ENCODE assay signal across 7 cellular contexts in genomic region chr16:29222008-29222407, GRCh38.
DNase-seq lines count a peak whose midpoint lies in the region; ATAC-seq and TF ChIP-seq lines count a peak whose summit lies in the region.
"Not testable (repeated sequence)": the region's sequence is repeated elsewhere in the genome, so short reads cannot be mapped to it uniquely, and the experiment has no call there.

No MANE protein-coding gene starts in this region.

- POLR2A ChIA-PET in SK-N-SH (lab: Yijun Ruan, JAX); activated naive CD8-positive, alpha-beta T cell treated with anti-CD3 and anti-CD28 coated beads, Interleukin-2, amount 10 ng/mL, durations not matched to agents 7 days and 5 days (lab: Charles Lee): not testable (repeated sequence)

- H3K23ac ChIP-seq in mesenchymal stem cell (ENCODE audit: low read length in 2 of 2) = not testable (repeated sequence)

- not testable (repeated sequence) for DNase-seq in GM23248; SK-N-SH; activated naive CD8-positive, alpha-beta T cell treated with anti-CD3 and anti-CD28 coated beads, Interleukin-2, amount 10 ng/mL, durations not matched to agents 7 days and 5 days; chondrocyte (ENCODE audit: low spot score); mesenchymal stem cell
- DNase-seq in osteocyte (ENCODE audit: extremely low spot score, unreplicated experiment) = peak; percentile 66
- peak; percentile 45 for DNase-seq in type B pancreatic cell (ENCODE audit: extremely low spot score, unreplicated experiment)

- in situ Hi-C loops in GM23248 (cut with MboI) = not testable (repeated sequence)

- not testable (repeated sequence) for H3K4me3 ChIP-seq in GM23248; SK-N-SH (ENCODE audit: low read depth in 2 of 2, low read length in 1 of 2); mesenchymal stem cell (ENCODE audit: insufficient read depth in 1 of 2, low read depth in 1 of 2, low read length in 2 of 2)

- H3K9me3 ChIP-seq in GM23248 (ENCODE audit: low read depth); SK-N-SH; mesenchymal stem cell (ENCODE audit: control insufficient read depth, low read length): not testable (repeated sequence)

- H3K4ac ChIP-seq in mesenchymal stem cell (ENCODE audit: low read depth in 1 of 2, low read length in 2 of 2) = not testable (repeated sequence)

- not testable (repeated sequence) for H2AFZ ChIP-seq in GM23248; SK-N-SH (ENCODE audit: low read depth); mesenchymal stem cell (ENCODE audit: low read depth, low read length)

- not testable (repeated sequence) for H2AK5ac ChIP-seq in mesenchymal stem cell (ENCODE audit: low read length, severe bottlenecking)

- CTCF ChIA-PET in SK-N-SH (lab: Yijun Ruan, JAX) = not testable (repeated sequence)

- not testable (repeated sequence) for H3K27me3 Mint-ChIP-seq in activated naive CD8-positive, alpha-beta T cell treated with anti-CD3 and anti-CD28 coated beads, Interleukin-2, amount 10 ng/mL, durations not matched to agents 7 days and 5 days; chondrocyte (ENCODE audit: low read depth); osteocyte (ENCODE audit: unreplicated experiment); type B pancreatic cell

- not testable (repeated sequence) for H2BK15ac ChIP-seq in mesenchymal stem cell (ENCODE audit: low read depth, poor library complexity, severe bottlenecking)

- H3K27ac ChIP-seq in GM23248; mesenchymal stem cell (ENCODE audit: low read length, poor library complexity, severe bottlenecking): not testable (repeated sequence)
- H3K27ac ChIP-seq in SK-N-SH (ENCODE audit: low read depth in 2 of 2, low read length in 1 of 2) = peak overlapping the region; percentile 77 to 92

- H4K20me1 ChIP-seq in GM23248 (ENCODE audit: insufficient read depth); SK-N-SH (ENCODE audit: insufficient read depth): not testable (repeated sequence)

- not testable (repeated sequence) for H3K4me2 ChIP-seq in GM23248 (ENCODE audit: unreplicated experiment); SK-N-SH; mesenchymal stem cell (ENCODE audit: low read length, poor library complexity, severe bottlenecking)

- H2BK120ac ChIP-seq in mesenchymal stem cell (ENCODE audit: low read depth, low read length) = not testable (repeated sequence)

- H3K4me1 Mint-ChIP-seq in activated naive CD8-positive, alpha-beta T cell treated with anti-CD3 and anti-CD28 coated beads, Interleukin-2, amount 10 ng/mL, durations not matched to agents 7 days and 5 days; type B pancreatic cell (ENCODE audit: unreplicated experiment): not testable (repeated sequence)
- H3K4me1 Mint-ChIP-seq in chondrocyte (ENCODE audit: low read depth) = peaks cover 42% of the 10 kb centered on the region
- H3K4me1 Mint-ChIP-seq in osteocyte (ENCODE audit: unreplicated experiment) = peaks cover 45% of the 10 kb centered on the region

- H3K9me3 Mint-ChIP-seq in activated naive CD8-positive, alpha-beta T cell treated with anti-CD3 and anti-CD28 coated beads, Interleukin-2, amount 10 ng/mL, durations not matched to agents 7 days and 5 days = peaks cover 15% of the 10 kb centered on the region
- not testable (repeated sequence) for H3K9me3 Mint-ChIP-seq in chondrocyte (ENCODE audit: low read depth); osteocyte (ENCODE audit: unreplicated experiment); type B pancreatic cell

- H3F3A ChIP-seq in GM23248 (ENCODE audit: insufficient read depth); SK-N-SH (replicated peaks; ENCODE audit: insufficient read depth): not testable (repeated sequence)

- peaks cover 16% of the 10 kb centered on the region for H3K36me3 Mint-ChIP-seq in activated naive CD8-positive, alpha-beta T cell treated with anti-CD3 and anti-CD28 coated beads, Interleukin-2, amount 10 ng/mL, durations not matched to agents 7 days and 5 days
- not testable (repeated sequence) for H3K36me3 Mint-ChIP-seq in chondrocyte (ENCODE audit: low read depth); osteocyte (ENCODE audit: unreplicated experiment); type B pancreatic cell

- H3K9ac ChIP-seq in GM23248 (0 out of 2 replicates have a peak overlapping the region, but pooled peaks have one; percentile 50), SK-N-SH (peak overlapping the region; percentile 31; the same call in 1 of the 2 replicates), mesenchymal stem cell (ENCODE audit: low read length) (peak overlapping the region; percentile 29)

- peak overlapping the region; percentile 16 for H3K27ac Mint-ChIP-seq in activated naive CD8-positive, alpha-beta T cell treated with anti-CD3 and anti-CD28 coated beads, Interleukin-2, amount 10 ng/mL, durations not matched to agents 7 days and 5 days
- H3K27ac Mint-ChIP-seq in chondrocyte (ENCODE audit: unreplicated experiment) = peak overlapping the region; percentile 97
- peak overlapping the region; percentile 95 for H3K27ac Mint-ChIP-seq in osteocyte (ENCODE audit: unreplicated experiment)
- not testable (repeated sequence) for H3K27ac Mint-ChIP-seq in type B pancreatic cell

- not testable (repeated sequence) for TF ChIP-seq CTCF in SK-N-SH (IDR thresholded peaks at IDR 0.05); chondrocyte (IDR thresholded peaks at IDR 0.05); osteocyte (IDR thresholded peaks at IDR 0.05); type B pancreatic cell (conservative IDR thresholded peaks at IDR 0.05)

- H3K27me3 ChIP-seq in GM23248 (replicated peaks; ENCODE audit: insufficient read depth); SK-N-SH (ENCODE audit: insufficient read depth); mesenchymal stem cell (ENCODE audit: control insufficient read depth in 1 of 2, insufficient read depth in 1 of 2, low read length in 2 of 2): not testable (repeated sequence)

- 95 to 100% methylated on average over 6 to 8 of the region's 8 CpGs for WGBS in GM23248 (ENCODE audit: low coverage in 1 of 2, low lambda C conversion rate in 2 of 2, missing lambda C conversion rate in 2 of 2), 2 experiments
- WGBS in SK-N-SH (ENCODE audit: low lambda C conversion rate) = 74% methylated on average over 7 of the region's 8 CpGs
- WGBS in mesenchymal stem cell = 88% methylated on average over 3 of the region's 8 CpGs

- not testable (repeated sequence) for H3K9me2 ChIP-seq in GM23248 (ENCODE audit: insufficient read depth); SK-N-SH

- H3K14ac ChIP-seq in mesenchymal stem cell (ENCODE audit: low read length in 2 of 2) = not testable (repeated sequence)

- H3K79me2 ChIP-seq in GM23248 (ENCODE audit: insufficient read depth); SK-N-SH (ENCODE audit: insufficient read depth): not testable (repeated sequence)

- TF ChIP-seq RAD21 in SK-N-SH (IDR thresholded peaks at IDR 0.05; ENCODE audit: low read length) = not testable (repeated sequence)

- ATAC-seq in activated naive CD8-positive, alpha-beta T cell treated with anti-CD3 and anti-CD28 coated beads, Interleukin-2, amount 10 ng/mL, durations not matched to agents 7 days and 5 days (ENCODE audit: low read depth) = not testable (repeated sequence)

- not testable (repeated sequence) for H3K36me3 ChIP-seq in GM23248 (ENCODE audit: low read depth); SK-N-SH (replicated peaks in 1 of 2; ENCODE audit: control insufficient read depth in 1 of 2, insufficient read depth in 2 of 2, low read length in 1 of 2); mesenchymal stem cell (ENCODE audit: control insufficient read depth in 1 of 2, insufficient read depth in 2 of 2, low read depth in 1 of 2, low read length in 2 of 2)

- TF ChIP-seq EP300 in SK-N-SH (IDR thresholded peaks at IDR 0.05; ENCODE audit: borderline replicate concordance in 1 of 2, low read depth in 1 of 2, low read length in 1 of 2) = not testable (repeated sequence)

- not testable (repeated sequence) for H4K8ac ChIP-seq in mesenchymal stem cell (ENCODE audit: low read length)

- H3K18ac ChIP-seq in mesenchymal stem cell (ENCODE audit: low read depth in 1 of 2, low read length in 2 of 2) = peak overlapping the region in 1 of 2 experiments; percentile 40

- not testable (repeated sequence) for H2BK5ac ChIP-seq in mesenchymal stem cell (ENCODE audit: low read depth, low read length, poor library complexity, severe bottlenecking)

- H3K79me1 ChIP-seq in mesenchymal stem cell (replicated peaks; ENCODE audit: low read length, poor library complexity, severe bottlenecking) = not testable (repeated sequence)

- H2BK12ac ChIP-seq in mesenchymal stem cell (ENCODE audit: low read length in 2 of 2) = not testable (repeated sequence)

- H3K4me1 ChIP-seq in GM23248 (ENCODE audit: insufficient read depth) (peaks cover 25% of the 10 kb centered on the region), SK-N-SH (ENCODE audit: control insufficient read depth in 1 of 2, insufficient read depth in 2 of 2, low read depth in 1 of 2, low read length in 1 of 2) (peaks cover 8 to 28% of the 10 kb centered on the region in 2 experiments; a peak in 2 of 4 replicates), mesenchymal stem cell (ENCODE audit: control insufficient read depth, insufficient read depth, low read depth, low read length) (peaks cover 22% of the 10 kb centered on the region)

- not testable (repeated sequence) for H3K4me3 Mint-ChIP-seq in activated naive CD8-positive, alpha-beta T cell treated with anti-CD3 and anti-CD28 coated beads, Interleukin-2, amount 10 ng/mL, durations not matched to agents 7 days and 5 days; osteocyte (ENCODE audit: unreplicated experiment); type B pancreatic cell
- H3K4me3 Mint-ChIP-seq in chondrocyte (ENCODE audit: unreplicated experiment) = peak overlapping the region; percentile 19

- H4K91ac ChIP-seq in mesenchymal stem cell (ENCODE audit: low read length) = not testable (repeated sequence)
